10 cellular contexts compared by ENCODE assay signal in genomic region chr4:56215901-56216300, GRCh38.
A peak's percentile ranks its signal among the peaks of the same experiment; 100 is the strongest.
DNase-seq lines count a peak whose midpoint lies in the region; ATAC-seq and TF ChIP-seq lines count a peak whose summit lies in the region.
"Had no signal": no experiment of that assay in that cellular context is flagged by ENCODE, and none has a peak within 500 bp of the region (broad histone marks: within the 10 kb centered on the region; RNA-seq: fewer than 3 reads in every experiment).

No MANE protein-coding gene starts in this region.

- CTCF ChIA-PET in activated naive CD4-positive, alpha-beta T cell treated with anti-CD3 and anti-CD28 coated beads, Interleukin-2, amount 10 ng/mL, durations not matched to agents 7 days and 5 days (lab: Charles Lee), result no interaction called here

- TF ChIP-seq POLR2A in stomach (IDR thresholded peaks at IDR 0.05), result no peak

- H3F3A ChIP-seq in neural progenitor cell (ENCODE audit: low read depth), result peaks cover 11% of the 10 kb centered on the region

- H3K4me3 ChIP-seq in fibroblast of lung (replicated peaks in 1 of 4; ENCODE audit: control extremely low read depth in 1 of 4, insufficient read depth in 1 of 4, low read depth in 3 of 4, low read length in 4 of 4) (no peak overlapping the region), stomach (no peak overlapping the region), neural progenitor cell (no peak overlapping the region)

- ATAC-seq in GM19455 (IDR thresholded peaks at IDR 0.05; ENCODE audit: unreplicated experiment), result no peak

- no peak overlapping the region for H3K4me2 ChIP-seq in fibroblast of lung (ENCODE audit: extremely low read depth, insufficient read depth, low read length)
- H3K4me2 ChIP-seq in neural progenitor cell, result no peak overlapping the region

- H2AFZ ChIP-seq in fibroblast of lung (ENCODE audit: low read length), result no peak overlapping the region
- no peak overlapping the region for H2AFZ ChIP-seq in neural progenitor cell (replicated peaks)

- no peaks in the 10 kb centered on the region for H3K79me2 ChIP-seq in fibroblast of lung (ENCODE audit: control insufficient read depth, insufficient read depth, low read length)
- H3K79me2 ChIP-seq in neural progenitor cell (ENCODE audit: low read depth), result no peaks in the 10 kb centered on the region

- H3K36me3 Mint-ChIP-seq in neural progenitor cell, result peaks cover 12% of the 10 kb centered on the region
- H3K36me3 Mint-ChIP-seq in activated naive CD4-positive, alpha-beta T cell treated with anti-CD3 and anti-CD28 coated beads, Interleukin-2, amount 10 ng/mL, durations not matched to agents 7 days and 5 days, result no peaks in the 10 kb centered on the region

- intact Hi-C loops in stomach (cut with DNase I; ENCODE audit: low total_unique reads), result no loop called here

- H3K27me3 ChIP-seq in fibroblast of lung (ENCODE audit: control insufficient read depth, insufficient read depth, low read length), result no peaks in the 10 kb centered on the region
- no peaks in the 10 kb centered on the region for H3K27me3 ChIP-seq in stomach
- H3K27me3 ChIP-seq in neural progenitor cell, result no peaks in the 10 kb centered on the region

- DNase-seq in HS-5 (ENCODE audit: low read depth), result peak; percentile 19
- peak; percentile 21 for DNase-seq in RKO (ENCODE audit: low spot score)
- peak; percentile 52 to 83 for DNase-seq in fibroblast of lung (ENCODE audit: low read depth in 2 of 2)
- peak; percentile 47 for DNase-seq in stomach
- no peak for DNase-seq in neural progenitor cell (ENCODE audit: low spot score)
- DNase-seq in activated naive CD4-positive, alpha-beta T cell treated with anti-CD3 and anti-CD28 coated beads, Interleukin-2, amount 10 ng/mL, durations not matched to agents 7 days and 5 days, result no peak
- DNase-seq in NCI-H2171 (lab: John Stamatoyannopoulos, UW), result no peak
- DNase-seq: activated naive CD4-positive, alpha-beta T cell treated with anti-CD3 and anti-CD28 coated beads, Interleukin-2, amount 50 U/mL, for 16 hours; naive B cell had no signal

- H3K27ac Mint-ChIP-seq in neural progenitor cell, result no peak overlapping the region
- no peak overlapping the region for H3K27ac Mint-ChIP-seq in activated naive CD4-positive, alpha-beta T cell treated with anti-CD3 and anti-CD28 coated beads, Interleukin-2, amount 10 ng/mL, durations not matched to agents 7 days and 5 days

- H3K9me3 Mint-ChIP-seq in neural progenitor cell, result peaks cover 5% of the 10 kb centered on the region
- H3K9me3 Mint-ChIP-seq in activated naive CD4-positive, alpha-beta T cell treated with anti-CD3 and anti-CD28 coated beads, Interleukin-2, amount 10 ng/mL, durations not matched to agents 7 days and 5 days, result peaks cover 7% of the 10 kb centered on the region

- H3K4me1 ChIP-seq in fibroblast of lung (ENCODE audit: control insufficient read depth, extremely low read depth, insufficient read depth, low read length), result no peaks in the 10 kb centered on the region
- peaks cover 0 to 7% (median 0%) of the 10 kb centered on the region in 4 donors for H3K4me1 ChIP-seq in stomach
- H3K4me1 ChIP-seq in neural progenitor cell, result peaks cover 22% of the 10 kb centered on the region

- no peaks in the 10 kb centered on the region for H3K9me3 ChIP-seq in fibroblast of lung (ENCODE audit: control insufficient read depth, insufficient read depth, low read depth, low read length)
- peaks cover 0 to 10% (median 8%) of the 10 kb centered on the region in 4 donors for H3K9me3 ChIP-seq in stomach
- no peaks in the 10 kb centered on the region for H3K9me3 ChIP-seq in neural progenitor cell (ENCODE audit: low read depth)

- no peaks in the 10 kb centered on the region for H4K20me1 ChIP-seq in fibroblast of lung (ENCODE audit: control insufficient read depth, extremely low read depth, insufficient read depth, low read length)
- peaks cover 5% of the 10 kb centered on the region for H4K20me1 ChIP-seq in neural progenitor cell (ENCODE audit: low read depth)

- no peak overlapping the region for H3K4me3 Mint-ChIP-seq in neural progenitor cell
- no peak overlapping the region for H3K4me3 Mint-ChIP-seq in activated naive CD4-positive, alpha-beta T cell treated with anti-CD3 and anti-CD28 coated beads, Interleukin-2, amount 10 ng/mL, durations not matched to agents 7 days and 5 days

- no peaks in the 10 kb centered on the region for H3K27me3 Mint-ChIP-seq in neural progenitor cell (ENCODE audit: insufficient read depth, low read depth)
- peaks cover 6% of the 10 kb centered on the region for H3K27me3 Mint-ChIP-seq in activated naive CD4-positive, alpha-beta T cell treated with anti-CD3 and anti-CD28 coated beads, Interleukin-2, amount 10 ng/mL, durations not matched to agents 7 days and 5 days
- H3K27me3 Mint-ChIP-seq: naive B cell had no signal

- H3K36me3 ChIP-seq in fibroblast of lung (ENCODE audit: control insufficient read depth, insufficient read depth, low read length) (no peaks in the 10 kb centered on the region), stomach (no peaks in the 10 kb centered on the region), neural progenitor cell (no peaks in the 10 kb centered on the region)

- WGBS in stomach, 5 donors, result 26 to 46% (median 37%) methylated on average over 3 of the region's 3 CpGs

- H3K27ac ChIP-seq in fibroblast of lung (ENCODE audit: insufficient read depth, low read length) (no peak overlapping the region), stomach (no peak overlapping the region), neural progenitor cell (no peak overlapping the region)

- no peak for TF ChIP-seq EP300 in stomach (IDR thresholded peaks at IDR 0.05)

- peaks cover 11% of the 10 kb centered on the region for H3K4me1 Mint-ChIP-seq in neural progenitor cell
- no peaks in the 10 kb centered on the region for H3K4me1 Mint-ChIP-seq in activated naive CD4-positive, alpha-beta T cell treated with anti-CD3 and anti-CD28 coated beads, Interleukin-2, amount 10 ng/mL, durations not matched to agents 7 days and 5 days
- H3K4me1 Mint-ChIP-seq: naive B cell had no signal

- no peak for TF ChIP-seq CTCF in fibroblast of lung (conservative IDR thresholded peaks at IDR 0.05 in 1 of 2, IDR thresholded peaks at IDR 0.05 in 1 of 2; ENCODE audit: low read depth in 1 of 2, low read length in 2 of 2)
- TF ChIP-seq CTCF in stomach (IDR thresholded peaks at IDR 0.05), result no peak
- no peak for TF ChIP-seq CTCF in neural progenitor cell (IDR thresholded peaks at IDR 0.05)

- H3K9ac ChIP-seq in fibroblast of lung (ENCODE audit: insufficient read depth, low read length) (no peak overlapping the region), neural progenitor cell (no peak overlapping the region)

Comparison
In these comparisons a context has a peak if more than half of its experiments do, and no peak if none do; other contexts are left out.
1. DNase-seq: peak in HS-5 (single experiment), RKO (single experiment), fibroblast of lung (2 of 2) and stomach (single experiment); none in neural progenitor cell (single experiment), activated naive CD4-positive, alpha-beta T cell treated with anti-CD3 and anti-CD28 coated beads, Interleukin-2, amount 10 ng/mL, durations not matched to agents 7 days and 5 days (single experiment) and NCI-H2171 (single experiment).